In genomic region chr10:132313305-132313704, GRCh38 we compare ENCODE assay signal across 28 cellular contexts.
"Had no signal": no experiment of that assay in that cellular context is flagged by ENCODE, and none has a peak within 500 bp of the region (broad histone marks: within the 10 kb centered on the region; RNA-seq: fewer than 3 reads in every experiment).

No MANE protein-coding gene starts in this region.

- H3K4me3 Mint-ChIP-seq: activated CD4-positive, alpha-beta T cell treated with anti-CD3 and anti-CD28 coated beads for 36 hours; activated CD8-positive, alpha-beta T cell treated with anti-CD3 and anti-CD28 coated beads for 36 hours; activated naive CD4-positive, alpha-beta T cell treated with anti-CD3 and anti-CD28 coated beads for 36 hours; activated naive CD4-positive, alpha-beta T cell treated with anti-CD3 and anti-CD28 coated beads, Interleukin-2, amount 50 U/mL, for 24 hours; activated naive CD8-positive, alpha-beta T cell treated with anti-CD3 and anti-CD28 coated beads for 36 hours; activated naive CD8-positive, alpha-beta T cell treated with anti-CD3 and anti-CD28 coated beads, Interleukin-2, amount 50 U/mL, for 24 hours; activated T-cell treated with anti-CD3 and anti-CD28 coated beads, Interleukin-2, amount 50 U/mL, for 4 hours; endodermal cell had no signal

- H3K27ac ChIP-seq: adrenal gland, body of pancreas, colonic mucosa, dorsolateral prefrontal cortex, esophagus muscularis mucosa, foreskin keratinocyte, gastrocnemius medialis, heart left ventricle had no signal

- DNase-seq: activated CD4-positive, alpha-beta T cell treated with anti-CD3 and anti-CD28 coated beads for 36 hours; activated CD4-positive, alpha-beta T cell treated with anti-CD3 and anti-CD28 coated beads, Interleukin-2, amount 50 U/mL, for 1 hour; activated CD4-positive, alpha-beta T cell treated with anti-CD3 and anti-CD28 coated beads, Interleukin-2, amount 50 U/mL, for 48 hours; activated CD4-positive, CD25-positive, alpha-beta regulatory T cell; activated CD4-positive, CD25-positive, alpha-beta regulatory T cell treated with anti-CD3 and anti-CD28 coated beads, Interleukin-2, amount 50 U/mL, for 72 hours; activated CD8-positive, alpha-beta memory T cell treated with anti-CD3 and anti-CD28 coated beads for 24 hours; activated CD8-positive, alpha-beta T cell treated with anti-CD3 and anti-CD28 coated beads for 36 hours; activated effector memory CD4-positive, alpha-beta T cell treated with anti-CD3 and anti-CD28 coated beads, Interleukin-2, amount 50 U/mL, for 16 hours; activated naive CD4-positive, alpha-beta T cell treated with anti-CD3 and anti-CD28 coated beads for 36 hours; activated naive CD8-positive, alpha-beta T cell treated with anti-CD3 and anti-CD28 coated beads for 36 hours; activated naive CD8-positive, alpha-beta T cell treated with anti-CD3 and anti-CD28 coated beads, Interleukin-2, amount 50 U/mL, for 24 hours; activated T-cell treated with anti-CD3 and anti-CD28 coated beads, Interleukin-2, amount 50 U/mL, for 4 hours; adrenal gland; amygdala; body of pancreas; caudate nucleus; colonic mucosa; effector memory CD4-positive, alpha-beta T cell; endodermal cell; foreskin keratinocyte; gastrocnemius medialis; glutamatergic neuron; T-helper 2 cell had no signal

- H3K9me3 ChIP-seq: adrenal gland, body of pancreas, colonic mucosa, esophagus muscularis mucosa, gastrocnemius medialis had no signal

- H3K36me3 Mint-ChIP-seq: activated naive CD4-positive, alpha-beta T cell treated with anti-CD3 and anti-CD28 coated beads, Interleukin-2, amount 50 U/mL, for 24 hours; activated naive CD8-positive, alpha-beta T cell treated with anti-CD3 and anti-CD28 coated beads for 36 hours had no signal

- ATAC-seq: activated CD4-positive, alpha-beta T cell treated with anti-CD3 and anti-CD28 coated beads for 36 hours; activated CD8-positive, alpha-beta T cell treated with anti-CD3 and anti-CD28 coated beads for 36 hours; activated naive CD8-positive, alpha-beta T cell treated with anti-CD3 and anti-CD28 coated beads, Interleukin-2, amount 50 U/mL, for 24 hours; activated T-cell treated with anti-CD3 and anti-CD28 coated beads, Interleukin-2, amount 50 U/mL, for 4 hours; body of pancreas; foreskin keratinocyte; gastrocnemius medialis; heart left ventricle had no signal

- H3K27me3 Mint-ChIP-seq: activated CD4-positive, alpha-beta T cell treated with anti-CD3 and anti-CD28 coated beads for 36 hours; activated naive CD4-positive, alpha-beta T cell treated with anti-CD3 and anti-CD28 coated beads, Interleukin-2, amount 50 U/mL, for 24 hours; activated naive CD8-positive, alpha-beta T cell treated with anti-CD3 and anti-CD28 coated beads for 36 hours; activated naive CD8-positive, alpha-beta T cell treated with anti-CD3 and anti-CD28 coated beads, Interleukin-2, amount 50 U/mL, for 24 hours had no signal

- H3K9me3 Mint-ChIP-seq: activated naive CD4-positive, alpha-beta T cell treated with anti-CD3 and anti-CD28 coated beads, Interleukin-2, amount 50 U/mL, for 24 hours; activated naive CD8-positive, alpha-beta T cell treated with anti-CD3 and anti-CD28 coated beads for 36 hours; activated naive CD8-positive, alpha-beta T cell treated with anti-CD3 and anti-CD28 coated beads, Interleukin-2, amount 50 U/mL, for 24 hours; activated T-cell treated with anti-CD3 and anti-CD28 coated beads, Interleukin-2, amount 50 U/mL, for 4 hours had no signal

- H3K27ac Mint-ChIP-seq: activated CD4-positive, alpha-beta T cell treated with anti-CD3 and anti-CD28 coated beads for 36 hours; activated CD8-positive, alpha-beta T cell treated with anti-CD3 and anti-CD28 coated beads for 36 hours; activated naive CD4-positive, alpha-beta T cell treated with anti-CD3 and anti-CD28 coated beads for 36 hours; activated naive CD8-positive, alpha-beta T cell treated with anti-CD3 and anti-CD28 coated beads for 36 hours; activated naive CD8-positive, alpha-beta T cell treated with anti-CD3 and anti-CD28 coated beads, Interleukin-2, amount 50 U/mL, for 24 hours; activated T-helper 2 cell treated with anti-CD3 and anti-CD28 coated beads, Interferon-gamma antibody, Interleukin-2, Interleukin-4, amounts not matched to agents 10 μg/mL and 5 μg/mL and 100 μg/mL, durations not matched to agents 14 hours and 24 hours and 36 hours; endodermal cell had no signal

- H3K4me3 ChIP-seq: adrenal gland, body of pancreas, colonic mucosa, dorsolateral prefrontal cortex, esophagus muscularis mucosa, gastrocnemius medialis, heart left ventricle had no signal

- H3K27me3 ChIP-seq: adrenal gland, body of pancreas, colonic mucosa, dorsolateral prefrontal cortex, esophagus muscularis mucosa, gastrocnemius medialis, heart left ventricle had no signal

- H3K36me3 ChIP-seq: adrenal gland, colonic mucosa, esophagus muscularis mucosa, gastrocnemius medialis, heart left ventricle had no signal

- H3K4me1 Mint-ChIP-seq: activated naive CD4-positive, alpha-beta T cell treated with anti-CD3 and anti-CD28 coated beads, Interleukin-2, amount 50 U/mL, for 24 hours; endodermal cell had no signal

- H3K4me1 ChIP-seq: colonic mucosa, foreskin keratinocyte had no signal
